Comparison of ENCODE assay signal across 21 cellular contexts in genomic region chr6:43146228-43146627, GRCh38. TPM values are rescaled to one million over a fixed set of nuclear protein-coding genes. Genes with fewer than 3 reads are reported as not detected.
DNase-seq lines count a peak whose midpoint lies in the region; TF ChIP-seq lines count a peak whose summit lies in the region.
"Had no signal": no experiment of that assay in that cellular context is flagged by ENCODE, and none has a peak within 500 bp of the region (broad histone marks: within the 10 kb centered on the region; RNA-seq: fewer than 3 reads in every experiment).

No MANE protein-coding gene starts in this region.

- H3K4me3 ChIP-seq in skeletal muscle tissue (ENCODE audit: low read length in 3 of 3): no peak overlapping the region
- H3K4me3 ChIP-seq: SJCRH30 had no signal

- peaks cover 24 to 28% (median 28%) of the 10 kb centered on the region in 3 donors for H3K4me1 ChIP-seq in skeletal muscle tissue (ENCODE audit: control insufficient read depth in 3 of 3, insufficient read depth in 3 of 3, low read length in 3 of 3)

- H3K4me3 Mint-ChIP-seq in chondrocyte (ENCODE audit: unreplicated experiment): no peak overlapping the region
- H3K4me3 Mint-ChIP-seq in immature natural killer cell: no peak overlapping the region
- H3K4me3 Mint-ChIP-seq: CD8-positive, alpha-beta memory T cell had no signal

- H3K9me3 Mint-ChIP-seq in chondrocyte (ENCODE audit: low read depth): no peaks in the 10 kb centered on the region
- no peaks in the 10 kb centered on the region for H3K9me3 Mint-ChIP-seq in immature natural killer cell
- H3K9me3 Mint-ChIP-seq: CD8-positive, alpha-beta memory T cell had no signal

- no peaks in the 10 kb centered on the region for H3K27me3 ChIP-seq in skeletal muscle tissue (ENCODE audit: control insufficient read depth in 3 of 3, insufficient read depth in 3 of 3, low read length in 3 of 3)
- H3K27me3 ChIP-seq: SJCRH30 had no signal

- H3K27ac Mint-ChIP-seq in chondrocyte (ENCODE audit: unreplicated experiment): peak overlapping the region; percentile 17
- peak overlapping the region in 1 of 6 donors; percentile 40 for H3K27ac Mint-ChIP-seq in immature natural killer cell

- H3K27ac ChIP-seq in RWPE1 (peak overlapping the region; percentile 86; the same call in 1 of the 2 replicates), skeletal muscle tissue (ENCODE audit: low read depth, low read length) (no peak overlapping the region)
- H3K27ac ChIP-seq: SJCRH30 had no signal

- H3K9me3 ChIP-seq in skeletal muscle tissue (ENCODE audit: control insufficient read depth in 3 of 3, low read length in 3 of 3): no peaks in the 10 kb centered on the region
- H3K9me3 ChIP-seq: SJCRH30 had no signal

- POLR2A ChIA-PET in RWPE1 (lab: Yijun Ruan, JAX; ENCODE audit: low non-redundant PET): no interaction called here

- H3K36me3 Mint-ChIP-seq in chondrocyte (ENCODE audit: low read depth) (peaks cover 16% of the 10 kb centered on the region), immature natural killer cell (no peaks in the 10 kb centered on the region)
- H3K36me3 Mint-ChIP-seq: CD8-positive, alpha-beta memory T cell had no signal

- peak; percentile 8 for TF ChIP-seq CTCF in GM13977 (IDR thresholded peaks at IDR 0.05; ENCODE audit: extremely low read depth, insufficient read depth, missing control alignments)
- TF ChIP-seq CTCF in RWPE1 (conservative IDR thresholded peaks at IDR 0.05; ENCODE audit: low read depth): no peak
- no peak for TF ChIP-seq CTCF in chondrocyte (IDR thresholded peaks at IDR 0.05)

- no peaks in the 10 kb centered on the region for H3K27me3 Mint-ChIP-seq in chondrocyte (ENCODE audit: low read depth)
- H3K27me3 Mint-ChIP-seq in immature natural killer cell (ENCODE audit: low read depth in 3 of 3): peaks cover 0 to 3% (median 0%) of the 10 kb centered on the region in 3 donors

- H3K4me1 Mint-ChIP-seq in chondrocyte (ENCODE audit: low read depth): peaks cover 23% of the 10 kb centered on the region
- peaks cover 13 to 17% of the 10 kb centered on the region in 2 donors for H3K4me1 Mint-ChIP-seq in immature natural killer cell

- no peaks in the 10 kb centered on the region for H3K36me3 ChIP-seq in skeletal muscle tissue (ENCODE audit: control insufficient read depth in 3 of 3, insufficient read depth in 3 of 3, low read length in 3 of 3)

- in situ Hi-C loops in GM13977 (cut with MboI; ENCODE audit: low pct_unique_long_range_greater_than_20kb, low sequenced_read_pairs, unreplicated experiment): loop anchor here (10.0 kb wide), 1 partner anchor 241 kb away; no protein-coding TSS in a partner anchor

- CTCF ChIA-PET in RWPE1 (lab: Yijun Ruan, JAX): no interaction called here

- DNase-seq in GM13977 (ENCODE audit: low spot score) (no peak), RWPE1 (ENCODE audit: low spot score) (no peak), chondrocyte (ENCODE audit: low spot score) (no peak), immature natural killer cell (no peak), NAMALWA (ENCODE audit: low spot score) (no peak), NCI-H524 (lab: John Stamatoyannopoulos, UW) (no peak)
- DNase-seq: C1 segment of cervical spinal cord; CD8-positive, alpha-beta memory T cell; DMS 273 treated with DMSO at 0.1 percent for 48 hours; DMS79 treated with DMSO at 0.1 percent for 48 hours; GF-D8; KG1; MM.1S; NCI-H1048; NCI-H1417; NCI-H1694; NCI-H2029 treated with DMSO at 0.1 percent for 48 hours; NCI-H69; PC-3; SJCRH30 had no signal

- peak overlapping the region in 2 of 3 donors; percentile 30 to 86 for H3K9ac ChIP-seq in skeletal muscle tissue (ENCODE audit: low read depth in 1 of 3, low read length in 3 of 3)

RNA-seq across cellular contexts. Expression of gene SRF, which starts 24.8 kb away (rescaled TPM):
- total RNA-seq in chondrocyte: 42.2 to 43.9 TPM (median 42.7 TPM) in 3 replicates
- total RNA-seq in skeletal muscle tissue: 21.4 TPM
- polyA plus RNA-seq in immature natural killer cell: 1 to 10 TPM; 4.8 to 7.3 (median 5.2) TPM

RNA-seq across cellular contexts. Expression of gene CUL9, which starts 35.8 kb away (rescaled TPM):
- total RNA-seq in chondrocyte (17.5 to 36.6 TPM (median 19.8 TPM) in 3 replicates), skeletal muscle tissue (11.0 TPM)
- polyA plus RNA-seq in immature natural killer cell: 1 to 10 TPM; 2.2 to 8.5 (median 4.4) TPM
